Comparison of ENCODE assay signal across 8 cellular contexts in genomic region chr7:6015917-6016652, GRCh38. TPM values are rescaled to one million over a fixed set of nuclear protein-coding genes. Genes with fewer than 3 reads are reported as not detected.
DNase-seq lines count a peak whose midpoint lies in the region; ATAC-seq and TF ChIP-seq lines count a peak whose summit lies in the region.

No MANE protein-coding gene starts in this region.

- peak in 1 of 2 donors; percentile 18 for TF ChIP-seq RAD21 in liver (IDR thresholded peaks at IDR 0.05)

- H3K4me3 Mint-ChIP-seq in progenitor cell of endocrine pancreas (ENCODE audit: low read depth), result no peak overlapping the region

- H3K27ac ChIP-seq in adrenal gland, result peak overlapping the region in 3 of 5 donors; percentile 28 to 74 (median 53)
- peak overlapping the region in 1 of 2 donors; percentile 36 for H3K27ac ChIP-seq in liver (ENCODE audit: low read depth in 1 of 2, low read length in 2 of 2)
- peak overlapping the region; percentile 39 for H3K27ac ChIP-seq in vagina

- peaks cover 9 to 17% of the 10 kb centered on the region in 2 donors for H3K4me1 ChIP-seq in adrenal gland (replicated peaks in 1 of 2)
- H3K4me1 ChIP-seq in liver (ENCODE audit: control insufficient read depth in 4 of 4, insufficient read depth in 4 of 4, low read length in 3 of 4), result peaks cover 0 to 37% (median 31%) of the 10 kb centered on the region in 4 donors
- peaks cover 20% of the 10 kb centered on the region for H3K4me1 ChIP-seq in vagina

- H3K4me3 ChIP-seq in adrenal gland (no peak overlapping the region), liver (ENCODE audit: low read depth in 1 of 3, low read length in 3 of 3) (no peak overlapping the region), vagina (no peak overlapping the region)

- no peaks in the 10 kb centered on the region for H3K9me3 Mint-ChIP-seq in progenitor cell of endocrine pancreas (ENCODE audit: low read depth)

- TF ChIP-seq POLR2A in adrenal gland (IDR thresholded peaks at IDR 0.05) (peak in 1 of 2 donors; percentile 22), vagina (IDR thresholded peaks at IDR 0.05) (no peak)

- H3K4me1 Mint-ChIP-seq in progenitor cell of endocrine pancreas (ENCODE audit: low read depth), result peaks cover 9% of the 10 kb centered on the region

- DNase-seq in D341Med (ENCODE audit: low spot score) (peak; percentile 72), LoVo (ENCODE audit: low spot score) (peak; percentile 60), adrenal gland (peak; percentile 66 to 87 (median 84)), vagina (ENCODE audit: extremely low spot score in 2 of 2) (no peak), progenitor cell of endocrine pancreas (ENCODE audit: low spot score, unreplicated experiment) (no peak), NCI-H128 (lab: John Stamatoyannopoulos, UW; ENCODE audit: unreplicated experiment) (no peak)

- TF ChIP-seq CTCF in adrenal gland (IDR thresholded peaks at IDR 0.05), result no peak
- no peak for TF ChIP-seq CTCF in liver (IDR thresholded peaks at IDR 0.05; ENCODE audit: low read depth, low read length, missing input control)
- TF ChIP-seq CTCF in vagina (IDR thresholded peaks at IDR 0.05), result no peak
- no peak for TF ChIP-seq CTCF in progenitor cell of endocrine pancreas (IDR thresholded peaks at IDR 0.05; ENCODE audit: unreplicated experiment)

- H3K36me3 ChIP-seq in adrenal gland (replicated peaks in 1 of 2), result peaks cover 0 to 46% of the 10 kb centered on the region in 2 donors
- H3K36me3 ChIP-seq in liver (ENCODE audit: control insufficient read depth in 4 of 4, insufficient read depth in 3 of 4, low read depth in 1 of 4, low read length in 3 of 4), result peaks cover 8 to 48% (median 33%) of the 10 kb centered on the region in 4 donors
- H3K36me3 ChIP-seq in vagina, result peaks cover 0 to 25% of the 10 kb centered on the region in 2 donors

- H3K9ac ChIP-seq in liver (ENCODE audit: low read depth in 1 of 2, low read length in 2 of 2), result peak overlapping the region in 1 of 2 donors; percentile 64

- H3K27ac Mint-ChIP-seq in progenitor cell of endocrine pancreas, result no peak overlapping the region

- intact Hi-C loops in adrenal gland (cut with DNase I), result no loop called here
- intact Hi-C loops in vagina (cut with DNase I), result no loop called here

- no peaks in the 10 kb centered on the region for H3K27me3 ChIP-seq in adrenal gland
- H3K27me3 ChIP-seq in liver (ENCODE audit: control insufficient read depth in 4 of 4, insufficient read depth in 4 of 4, low read length in 3 of 4), result no peaks in the 10 kb centered on the region
- no peaks in the 10 kb centered on the region for H3K27me3 ChIP-seq in vagina

- no peak for ATAC-seq in HG03108 (IDR thresholded peaks at IDR 0.05; ENCODE audit: unreplicated experiment)

- no peaks in the 10 kb centered on the region for H3K27me3 Mint-ChIP-seq in progenitor cell of endocrine pancreas

- no peaks in the 10 kb centered on the region for H3K9me3 ChIP-seq in adrenal gland (replicated peaks in 1 of 3)
- H3K9me3 ChIP-seq in liver (ENCODE audit: control insufficient read depth in 4 of 4, low read length in 3 of 4), result no peaks in the 10 kb centered on the region
- H3K9me3 ChIP-seq in vagina, result no peaks in the 10 kb centered on the region

- WGBS in adrenal gland, 4 donors, result 56 to 72% (median 70%) methylated on average over 7 to 8 of the region's 8 CpGs
- WGBS in liver, result 68% methylated on average over 8 of the region's 8 CpGs

- H3K36me3 Mint-ChIP-seq in progenitor cell of endocrine pancreas (ENCODE audit: insufficient read depth), result peaks cover 22% of the 10 kb centered on the region

TF ChIP-seq in liver, 16 proteins besides CTCF, POLR2A, EP300 and RAD21:
- TF ChIP-seq MAX (IDR thresholded peaks at IDR 0.05) (no peak), RXRA (IDR thresholded peaks at IDR 0.05) (peak; percentile 8 to 60), SP1 (IDR thresholded peaks at IDR 0.05) (peak; percentile 41), JUND (IDR thresholded peaks at IDR 0.05) (no peak), HNF4A (conservative IDR thresholded peaks at IDR 0.05) (peak; percentile 14 to 64), ZBTB33 (IDR thresholded peaks at IDR 0.05) (no peak), TAF1 (conservative IDR thresholded peaks at IDR 0.05) (no peak), EGR1 (IDR thresholded peaks at IDR 0.05; ENCODE audit: low read depth in 2 of 2) (no peak), FOXA1 (IDR thresholded peaks at IDR 0.05) (no peak), GABPA (IDR thresholded peaks at IDR 0.05 in 1 of 2, conservative IDR thresholded peaks at IDR 0.05 in 1 of 2) (no peak), NR2F2 (IDR thresholded peaks at IDR 0.05) (no peak), YY1 (IDR thresholded peaks at IDR 0.05) (no peak)

RNA-seq across cellular contexts. Expression of gene AIMP2, which starts 7.0 kb away (rescaled TPM):
- total RNA-seq in adrenal gland (10 to 100 TPM; 27.3 to 77.5 (median 43.9) TPM), liver (10 to 100 TPM; 28.7 to 30.3 TPM), vagina (38.1 TPM), progenitor cell of endocrine pancreas (30.1 and 33.4 TPM in 2 replicates)
- polyA plus RNA-seq in adrenal gland (10 to 100 TPM; 10.5 to 47.1 (median 12.5) TPM), liver (10 to 100 TPM; 39.6 to 41.7 TPM)

RNA-seq across cellular contexts. Expression of gene PMS2, which starts 7.2 kb away (rescaled TPM):
- total RNA-seq in adrenal gland (10 to 100 TPM in 7 of 8 donors, 1 to 10 TPM in 1; 7.3 to 15.3 (median 14.2) TPM), liver (1 to 10 TPM; 6.7 to 7.2 TPM), vagina (15.2 TPM), progenitor cell of endocrine pancreas (19.7 and 23.9 TPM in 2 replicates)
- polyA plus RNA-seq in adrenal gland (10 to 100 TPM in 1 of 3 donors, 1 to 10 TPM in 2; 4.7 to 13.6 (median 6.4) TPM), liver (1 to 10 TPM; 1.9 to 3.1 TPM)

RNA-seq across cellular contexts. Expression of gene ANKRD61, which starts 15.1 kb away (rescaled TPM):
- total RNA-seq in adrenal gland, result under 1 TPM in 1 of 8 donors, not detected in 7; 0.52 TPM
- polyA plus RNA-seq in adrenal gland, result under 1 TPM in 2 of 3 donors, not detected in 1; 0.13 to 0.35 TPM
- total RNA-seq in liver, result not detected
- under 1 TPM; 0.08 to 0.42 TPM for polyA plus RNA-seq in liver
- not detected for total RNA-seq in vagina
- total RNA-seq in progenitor cell of endocrine pancreas, result 0.22 and 0.47 TPM in 2 replicates

RNA-seq across cellular contexts. Expression of gene EIF2AK1, which starts 42.9 kb away (rescaled TPM):
- 100 to 1,000 TPM in 7 of 8 donors, 10 to 100 TPM in 1; 91.3 to 292 (median 139) TPM for total RNA-seq in adrenal gland
- polyA plus RNA-seq in adrenal gland, result 100 to 1,000 TPM in 1 of 3 donors, 10 to 100 TPM in 2; 56.9 to 119 (median 65.0) TPM
- 100 to 1,000 TPM; 119 to 356 TPM for total RNA-seq in liver
- 10 to 100 TPM; 33.7 to 46.9 TPM for polyA plus RNA-seq in liver
- 67.3 TPM for total RNA-seq in vagina
- 114 and 121 TPM in 2 replicates for total RNA-seq in progenitor cell of endocrine pancreas

RNA-seq across cellular contexts. Expression of gene RSPH10B, which starts 45.6 kb away (rescaled TPM):
- 1 to 10 TPM in 1 of 8 donors, under 1 TPM in 6, not detected in 1; 0.28 to 7.0 (median 0.57) TPM for total RNA-seq in adrenal gland
- under 1 TPM; 0.49 to 0.80 (median 0.67) TPM for polyA plus RNA-seq in adrenal gland
- total RNA-seq in liver, result under 1 TPM; 0.05 to 0.33 TPM
- under 1 TPM; 0.05 to 0.11 TPM for polyA plus RNA-seq in liver
- not detected for total RNA-seq in vagina
- total RNA-seq in progenitor cell of endocrine pancreas, result 1.5 and 2.0 TPM in 2 replicates

Comparison
In these comparisons a context has a peak if more than half of its experiments do, and no peak if none do; other contexts are left out.
1. DNase-seq: peak in D341Med (single experiment), LoVo (single experiment) and adrenal gland (7 of 7); none in vagina (0 of 2), progenitor cell of endocrine pancreas (single experiment) and NCI-H128 (single experiment).